Comparison of ENCODE assay signal across 8 cellular contexts in genomic region chr1:34852677-34853217, GRCh38. TPM values are rescaled to one million over a fixed set of nuclear protein-coding genes. Genes with fewer than 3 reads are reported as not detected.
A peak's percentile ranks its signal among the peaks of the same experiment; 100 is the strongest.
DNase-seq lines count a peak whose midpoint lies in the region; ATAC-seq and TF ChIP-seq lines count a peak whose summit lies in the region.

No MANE protein-coding gene starts in this region.

- H3K4me2 ChIP-seq in OCI-LY1 (ENCODE audit: low read length): no peak overlapping the region

- no peaks in the 10 kb centered on the region for H3K27me3 Mint-ChIP-seq in IgD-negative memory B cell

- H3K4me3 ChIP-seq in OCI-LY1 (ENCODE audit: low read depth, low read length, poor library complexity, severe bottlenecking) (no peak overlapping the region), muscle layer of colon (ENCODE audit: low read depth in 1 of 2, low read length in 2 of 2) (no peak overlapping the region)

- H3K27ac Mint-ChIP-seq in IgD-negative memory B cell: peak overlapping the region; percentile 2 to 85 (median 6)

- peaks cover 7 to 19% (median 14%) of the 10 kb centered on the region in 3 donors for H3K4me1 Mint-ChIP-seq in IgD-negative memory B cell

- H3K27ac ChIP-seq in OCI-LY1 (ENCODE audit: low read depth, low read length, poor library complexity, severe bottlenecking): no peak overlapping the region
- H3K27ac ChIP-seq in muscle layer of colon (ENCODE audit: low read depth, low read length): peak overlapping the region; percentile 21

- no peaks in the 10 kb centered on the region for H3F3A ChIP-seq in OCI-LY1 (ENCODE audit: insufficient read depth, low read length)

- H2AFZ ChIP-seq in OCI-LY1 (ENCODE audit: low read length): no peak overlapping the region

- TF ChIP-seq POLR2A in erythroblast (IDR thresholded peaks at IDR 0.05; ENCODE audit: low read length): no peak

- H3K36me3 Mint-ChIP-seq in IgD-negative memory B cell: peaks cover 10% of the 10 kb centered on the region

- H3K36me3 ChIP-seq in OCI-LY1 (ENCODE audit: insufficient read depth, low read length) (peaks cover 41% of the 10 kb centered on the region), muscle layer of colon (ENCODE audit: insufficient read depth, low read length) (peaks cover 41% of the 10 kb centered on the region)

- H3K9me3 Mint-ChIP-seq in IgD-negative memory B cell: no peaks in the 10 kb centered on the region

- H3K4me1 ChIP-seq in OCI-LY1 (ENCODE audit: insufficient read depth, low read length, severe bottlenecking) (peaks cover 3% of the 10 kb centered on the region), muscle layer of colon (ENCODE audit: insufficient read depth, low read length) (peaks cover 6% of the 10 kb centered on the region)

- no peaks in the 10 kb centered on the region for H4K20me1 ChIP-seq in OCI-LY1 (ENCODE audit: insufficient read depth, low read length)

- H3K27me3 ChIP-seq in OCI-LY1 (ENCODE audit: insufficient read depth, low read length) (no peaks in the 10 kb centered on the region), muscle layer of colon (ENCODE audit: control insufficient read depth in 1 of 2, insufficient read depth in 2 of 2, low read length in 2 of 2) (no peaks in the 10 kb centered on the region)

- no peaks in the 10 kb centered on the region for H3K9me2 ChIP-seq in OCI-LY1 (ENCODE audit: low read depth, low read length)

- peak; percentile 99 for TF ChIP-seq CTCF in OCI-LY1 (IDR thresholded peaks at IDR 0.05; ENCODE audit: low read length)

- peak overlapping the region in 1 of 4 donors; percentile 15 for H3K4me3 Mint-ChIP-seq in IgD-negative memory B cell

- H3K79me2 ChIP-seq in OCI-LY1 (ENCODE audit: insufficient read depth, low read length): no peaks in the 10 kb centered on the region

- peak; percentile 92 for ATAC-seq in GM21717 (IDR thresholded peaks at IDR 0.05; ENCODE audit: unreplicated experiment)

- DNase-seq in DMS53 (lab: John Stamatoyannopoulos, UW) (peak; percentile 97), erythroblast (lab: John Stamatoyannopoulos, UW) (peak; percentile 95 to 96)
- DNase-seq in activated CD8-positive, alpha-beta memory T cell treated with anti-CD3 and anti-CD28 coated beads, Interleukin-2, amount 50 U/mL, for 48 hours: peak; percentile 90
- DNase-seq in stimulated activated CD8-positive, alpha-beta memory T cell treated with anti-CD3 and anti-CD28 coated beads, Interleukin-7, amount 100 ng/mL, for 1 hour (ENCODE audit: low read depth in 2 of 2): peak; percentile 66 to 76

- no peaks in the 10 kb centered on the region for H3K9me3 ChIP-seq in OCI-LY1 (ENCODE audit: low read length)
- H3K9me3 ChIP-seq in muscle layer of colon (ENCODE audit: low read length): no peaks in the 10 kb centered on the region

- no peak overlapping the region for H3K9ac ChIP-seq in OCI-LY1 (ENCODE audit: low read length)
- no peak overlapping the region for H3K9ac ChIP-seq in muscle layer of colon (ENCODE audit: low read length)

RNA-seq across cellular contexts. Expression of gene SMIM12, which starts 6.8 kb away (rescaled TPM):
- 73.4 TPM for polyA plus RNA-seq in IgD-negative memory B cell

RNA-seq across cellular contexts. Expression of gene GJA4, which starts 59.9 kb away (rescaled TPM):
- polyA plus RNA-seq in IgD-negative memory B cell: not detected
